ENCODE assay signal across 1 cellular context in the genomic region with DNA sequence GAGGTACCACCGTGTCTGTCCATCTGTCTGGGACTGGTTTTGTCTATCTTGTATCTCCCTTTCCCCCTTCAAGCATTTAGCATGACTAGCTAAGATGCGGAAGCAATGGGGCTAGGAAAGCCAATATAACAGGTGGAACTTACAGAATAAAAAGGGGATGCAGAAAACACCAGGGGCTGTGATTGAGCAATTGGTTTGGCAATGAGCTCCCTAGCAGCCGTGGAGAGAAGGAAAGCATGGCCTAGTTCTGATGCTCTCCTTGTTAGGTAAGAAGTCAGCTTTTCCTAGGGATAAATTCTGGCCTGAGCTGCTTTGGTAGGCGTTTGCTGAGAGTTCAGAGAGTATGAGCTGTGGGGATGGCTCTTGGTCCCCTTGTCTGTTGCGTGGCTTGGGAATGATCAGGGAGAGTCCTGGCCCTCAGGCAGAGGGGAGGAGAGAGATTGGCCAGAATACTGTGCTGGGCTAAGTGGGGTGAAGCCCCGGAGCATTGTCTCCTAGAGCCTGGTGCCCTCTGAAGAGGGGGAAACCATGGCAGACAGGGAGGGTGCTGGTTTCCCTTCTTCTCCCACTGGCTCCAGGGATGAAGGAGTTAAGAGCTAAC.
TF ChIP-seq lines count a peak whose summit lies in the region.

No MANE protein-coding gene starts in this region.

TF ChIP-seq in H1, 55 proteins besides CTCF, POLR2A, EP300 and RAD21:
- 0 out of 2 replicates have a peak, but pooled peaks have one; percentile 8 for TF ChIP-seq SP4 (IDR thresholded peaks at IDR 0.05; ENCODE audit: low read length)
- no peak for TF ChIP-seq POU5F1 (IDR thresholded peaks at IDR 0.05; ENCODE audit: low read depth, low read length)
